ENCODE assay signal across 25 cellular contexts in genomic region chr1:204317170-204317569, GRCh38.
"Had no signal": no experiment of that assay in that cellular context is flagged by ENCODE, and none has a peak within 500 bp of the region (broad histone marks: within the 10 kb centered on the region; RNA-seq: fewer than 3 reads in every experiment).

No MANE protein-coding gene starts in this region.

- H3K36me3 ChIP-seq: heart left ventricle, lower lobe of right lung, neutrophil, ovary, right atrium auricular region, tibial artery had no signal

- H3K27me3 ChIP-seq: heart left ventricle, ovary, right atrium auricular region had no signal

- ATAC-seq: activated CD4-positive, alpha-beta T cell treated with anti-CD3 and anti-CD28 coated beads for 36 hours; activated T-cell treated with anti-CD3 and anti-CD28 coated beads, Interleukin-2, amount 50 U/mL, for 4 hours; heart left ventricle; lower lobe of right lung; natural killer cell treated with Interleukin-12 subunit alpha and Interleukin-12 subunit beta and Interleukin-15 and Interleukin-18, amount 100 ng/mL, for 72 hours; psoas muscle; stimulated activated effector memory CD8-positive, alpha-beta T cell treated with anti-CD3 and anti-CD28 coated beads, Interleukin-12 subunit alpha, Interleukin-12 subunit beta, amount 100 ng/mL, for 72 hours; stimulated activated naive CD8-positive, alpha-beta T cell treated with anti-CD3 and anti-CD28 coated beads, Interleukin-15, amount 100 ng/mL, for 72 hours; WTC11 had no signal

- H3K9me3 ChIP-seq: heart left ventricle, lower lobe of right lung, neutrophil, ovary, psoas muscle, right atrium auricular region, tibial artery had no signal

- H3K27ac ChIP-seq: epithelial cell of prostate, heart left ventricle, lower lobe of right lung, neutrophil, ovary, psoas muscle, right atrium auricular region, skin epidermis, tibial artery had no signal

- H3K4me1 ChIP-seq: lower lobe of right lung, psoas muscle had no signal

- H3K4me3 ChIP-seq: heart left ventricle, lower lobe of right lung, ovary, psoas muscle, right atrium auricular region, skin epidermis, tibial artery had no signal

- DNase-seq: activated CD4-positive, alpha-beta T cell treated with anti-CD3 and anti-CD28 coated beads for 36 hours; activated CD4-positive, alpha-beta T cell treated with anti-CD3 and anti-CD28 coated beads, Interleukin-2, amount 50 U/mL, for 4 hours; activated CD8-positive, alpha-beta memory T cell treated with anti-CD3 and anti-CD28 coated beads for 24 hours; activated CD8-positive, alpha-beta memory T cell treated with anti-CD3 and anti-CD28 coated beads, Interleukin-2, amount 50 U/mL, for 4 hours; activated naive CD4-positive, alpha-beta T cell treated with anti-CD3 and anti-CD28 coated beads for 36 hours; activated naive CD8-positive, alpha-beta T cell treated with anti-CD3 and anti-CD28 coated beads, Interleukin-2, amount 10 ng/mL, durations not matched to agents 7 days and 5 days; activated T-cell treated with anti-CD3 and anti-CD28 coated beads, Interleukin-2, amount 50 U/mL, for 4 hours; cortex of kidney; endodermal cell; heart left ventricle; kidney; lower lobe of right lung; ovary; psoas muscle; stimulated activated CD4-positive, alpha-beta T cell treated with anti-CD3 and anti-CD28 coated beads, Interleukin-2, amount 100 ng/mL, for 24 hours; stimulated activated naive CD8-positive, alpha-beta T cell treated with anti-CD3 and anti-CD28 coated beads, Interleukin-15, amount 100 ng/mL, for 72 hours; T-helper 9 cell; tibial artery had no signal
